In genomic region chr4:2954358-2955185, GRCh38 we compare ENCODE assay signal across 7 cellular contexts. TPM values are rescaled to one million over a fixed set of nuclear protein-coding genes. Genes with fewer than 3 reads are reported as not detected.
DNase-seq lines count a peak whose midpoint lies in the region; ATAC-seq and TF ChIP-seq lines count a peak whose summit lies in the region.

No MANE protein-coding gene starts in this region.

- CTCF ChIA-PET in activated CD8-positive, alpha-beta memory T cell treated with anti-CD3 and anti-CD28 coated beads, Interleukin-2, amount 10 ng/mL, durations not matched to agents 7 days and 5 days (lab: Charles Lee) = interaction anchor here (0.6 to 4.9 kb wide), 21 partner anchors 8 to 224 kb away, joined by 3 to 65 read pairs (median 4); partner anchors contain the start of genes GRK4, NOP14 and TNIP2

- ATAC-seq in GM18517 (IDR thresholded peaks at IDR 0.05; ENCODE audit: unreplicated experiment) (peak; percentile 54), HG02938 (IDR thresholded peaks at IDR 0.05; ENCODE audit: unreplicated experiment) (peak; percentile 46), HG02763 (IDR thresholded peaks at IDR 0.05; ENCODE audit: unreplicated experiment) (no peak)
- ATAC-seq in activated CD8-positive, alpha-beta memory T cell treated with anti-CD3 and anti-CD28 coated beads, Interleukin-2, amount 10 ng/mL, durations not matched to agents 7 days and 5 days = peak; percentile 77

- no peak for TF ChIP-seq CTCF in mesothelial cell of epicardium (IDR thresholded peaks at IDR 0.05; ENCODE audit: unreplicated experiment)

- peaks cover 70% of the 10 kb centered on the region for H3K36me3 Mint-ChIP-seq in activated CD8-positive, alpha-beta memory T cell treated with anti-CD3 and anti-CD28 coated beads, Interleukin-2, amount 10 ng/mL, durations not matched to agents 7 days and 5 days
- H3K36me3 Mint-ChIP-seq in mesothelial cell of epicardium = peaks cover 44% of the 10 kb centered on the region

- H3K27me3 Mint-ChIP-seq in activated CD8-positive, alpha-beta memory T cell treated with anti-CD3 and anti-CD28 coated beads, Interleukin-2, amount 10 ng/mL, durations not matched to agents 7 days and 5 days = no peaks in the 10 kb centered on the region
- no peaks in the 10 kb centered on the region for H3K27me3 Mint-ChIP-seq in mesothelial cell of epicardium (ENCODE audit: low read depth)

- H3K27ac Mint-ChIP-seq in activated CD8-positive, alpha-beta memory T cell treated with anti-CD3 and anti-CD28 coated beads, Interleukin-2, amount 10 ng/mL, durations not matched to agents 7 days and 5 days = peak overlapping the region; percentile 90
- H3K27ac Mint-ChIP-seq in mesothelial cell of epicardium = peak overlapping the region; percentile 78

- peak overlapping the region; percentile 40 for H3K4me3 Mint-ChIP-seq in activated CD8-positive, alpha-beta memory T cell treated with anti-CD3 and anti-CD28 coated beads, Interleukin-2, amount 10 ng/mL, durations not matched to agents 7 days and 5 days
- H3K4me3 Mint-ChIP-seq in mesothelial cell of epicardium = no peak overlapping the region

- H3K4me1 Mint-ChIP-seq in activated CD8-positive, alpha-beta memory T cell treated with anti-CD3 and anti-CD28 coated beads, Interleukin-2, amount 10 ng/mL, durations not matched to agents 7 days and 5 days = peaks cover 73% of the 10 kb centered on the region
- H3K4me1 Mint-ChIP-seq in mesothelial cell of epicardium = peaks cover 9% of the 10 kb centered on the region

- DNase-seq in activated CD8-positive, alpha-beta memory T cell treated with anti-CD3 and anti-CD28 coated beads, Interleukin-2, amount 10 ng/mL, durations not matched to agents 7 days and 5 days = peak; percentile 86
- DNase-seq in mesothelial cell of epicardium (ENCODE audit: low spot score in 2 of 2, unreplicated experiment in 2 of 2) (no peak), COLO829 (ENCODE audit: low spot score) (no peak), HK-2 (ENCODE audit: unreplicated experiment) (no peak)

- H3K9me3 Mint-ChIP-seq in activated CD8-positive, alpha-beta memory T cell treated with anti-CD3 and anti-CD28 coated beads, Interleukin-2, amount 10 ng/mL, durations not matched to agents 7 days and 5 days (ENCODE audit: low read depth) = no peaks in the 10 kb centered on the region
- H3K9me3 Mint-ChIP-seq in mesothelial cell of epicardium = no peaks in the 10 kb centered on the region

RNA-seq across cellular contexts. Expression of gene NOP14, which starts 8.6 kb away (rescaled TPM):
- total RNA-seq in activated CD8-positive, alpha-beta memory T cell treated with anti-CD3 and anti-CD28 coated beads, Interleukin-2, amount 10 ng/mL, durations not matched to agents 7 days and 5 days = 10 to 100 TPM; 47.9 to 81.0 TPM
- 27.3 to 30.5 TPM (median 28.5 TPM) in 3 replicates for total RNA-seq in mesothelial cell of epicardium

RNA-seq across cellular contexts. Expression of gene GRK4, which starts 8.8 kb away (rescaled TPM):
- 1 to 10 TPM; 3.0 to 4.4 TPM for total RNA-seq in activated CD8-positive, alpha-beta memory T cell treated with anti-CD3 and anti-CD28 coated beads, Interleukin-2, amount 10 ng/mL, durations not matched to agents 7 days and 5 days
- 16.2 to 18.4 TPM (median 18.3 TPM) in 3 replicates for total RNA-seq in mesothelial cell of epicardium
